In genomic region chr6:94494500-94494899, GRCh38 we compare ENCODE assay signal across 11 cellular contexts.
"Had no signal": no experiment of that assay in that cellular context is flagged by ENCODE, and none has a peak within 500 bp of the region (broad histone marks: within the 10 kb centered on the region; RNA-seq: fewer than 3 reads in every experiment).

No MANE protein-coding gene starts in this region.

- H3K9me3 ChIP-seq: HAP-1 had no signal

- ATAC-seq: GM23338, HCT116 had no signal

- H3K36me3 ChIP-seq: HAP-1 had no signal

- H3K9ac ChIP-seq: GM23248 had no signal

- H2AFZ ChIP-seq: GM23248, GM23338 had no signal

- H3K4me3 ChIP-seq: GM23248, GM23338, HAP-1 had no signal

- FAIRE-seq: H1, H54 had no signal

- H3K4me1 ChIP-seq: HAP-1 had no signal

- H3K4me2 ChIP-seq: GM23338 had no signal

- H3K27ac ChIP-seq: GM23248 had no signal

- DNase-seq: GM23248, GOT3, H7, H9, HCEC 1CT, HFFc6 had no signal
